ENCODE assay signal across 8 cellular contexts in the genomic region with DNA sequence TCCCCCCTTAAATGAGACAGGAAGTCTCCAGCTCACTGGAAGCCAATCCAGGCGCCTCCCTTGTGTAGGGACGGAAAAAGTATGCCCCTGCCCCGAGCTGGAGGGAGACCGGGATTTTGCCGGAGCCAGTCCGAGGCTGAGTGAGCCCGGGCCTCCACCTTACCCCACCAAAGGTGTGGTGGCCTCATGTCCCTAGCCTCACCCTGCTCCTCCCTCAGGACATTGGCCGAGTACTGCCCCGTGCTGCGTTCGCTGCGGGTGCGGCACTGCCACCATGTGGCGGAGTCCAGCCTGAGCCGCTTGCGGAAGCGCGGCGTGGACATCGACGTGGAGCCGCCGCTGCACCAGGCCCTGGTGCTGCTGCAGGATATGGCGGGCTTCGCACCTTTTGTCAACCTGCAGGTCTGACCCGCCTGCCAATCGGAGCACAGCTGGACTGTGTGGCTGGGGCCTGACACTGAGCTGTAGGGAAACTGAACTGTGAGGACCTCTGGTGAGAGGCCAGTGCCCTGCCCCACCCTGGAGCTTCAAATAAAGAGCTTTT. TPM values are rescaled to one million over a fixed set of nuclear protein-coding genes. Genes with fewer than 3 reads are reported as not detected.
DNase-seq lines count a peak whose midpoint lies in the region; ATAC-seq and TF ChIP-seq lines count a peak whose summit lies in the region.

No MANE protein-coding gene starts in this region.

- ATAC-seq in activated CD4-positive, alpha-beta T cell treated with anti-CD3 and anti-CD28 coated beads for 36 hours: peak; percentile 16
- ATAC-seq in esophagus mucosa: peak; percentile 63
- ATAC-seq in HG02981 (IDR thresholded peaks at IDR 0.05; ENCODE audit: unreplicated experiment): no peak

- H2AFZ ChIP-seq in KMS-11 (ENCODE audit: low read depth): no peak overlapping the region

- POLR2A ChIA-PET in activated CD4-positive, alpha-beta T cell treated with anti-CD3 and anti-CD28 coated beads for 36 hours (lab: Charles Lee): interaction anchor here (0.6 to 4.6 kb wide), 6 partner anchors 10 to 271 kb away, joined by 3 to 27 read pairs (median 4); a partner anchor contains a TSS
- POLR2A ChIA-PET in activated CD4-positive, alpha-beta memory T cell treated with anti-CD3 and anti-CD28 coated beads for 36 hours (lab: Charles Lee): interaction anchor here (2.3 to 5.6 kb wide), 3 partner anchors 11 to 25 kb away, joined by 7 to 84 read pairs (median 56); a partner anchor contains a TSS

- H3K9ac ChIP-seq in KMS-11: no peak overlapping the region

- peaks cover 17% of the 10 kb centered on the region for H3K4me1 ChIP-seq in KMS-11 (ENCODE audit: low read depth, poor library complexity, severe bottlenecking)
- peaks cover 36% of the 10 kb centered on the region for H3K4me1 ChIP-seq in mononuclear cell (ENCODE audit: insufficient read depth, low read length)
- H3K4me1 ChIP-seq in testis: peaks cover 23% of the 10 kb centered on the region

- H3K27ac Mint-ChIP-seq in activated CD4-positive, alpha-beta T cell treated with anti-CD3 and anti-CD28 coated beads for 36 hours: peak overlapping the region; percentile 78
- peak overlapping the region; percentile 74 for H3K27ac Mint-ChIP-seq in activated CD4-positive, alpha-beta memory T cell treated with anti-CD3 and anti-CD28 coated beads for 36 hours

- intact Hi-C loops in activated CD4-positive, alpha-beta T cell treated with anti-CD3 and anti-CD28 coated beads for 36 hours (cut with DNase I, micrococcal nuclease): loop anchor here (5.0 kb wide), 2 partner anchors 55 to 60 kb away; no protein-coding TSS in a partner anchor
- intact Hi-C loops in activated CD4-positive, alpha-beta memory T cell treated with anti-CD3 and anti-CD28 coated beads for 36 hours (cut with micrococcal nuclease): loop anchor here (5.0 kb wide), 2 partner anchors 55 to 270 kb away; a partner anchor contains a TSS
- intact Hi-C loops in testis (cut with DNase I; ENCODE audit: low total_unique reads): loop anchor here (10.0 kb wide), 2 partner anchors 52 to 162 kb away; no protein-coding TSS in a partner anchor

- H3K4me2 ChIP-seq in KMS-11: peak overlapping the region; percentile 76

- 2 to 7% methylated on average over 23 to 27 of the region's 27 CpGs for WGBS in testis, 2 donors

- no peak for TF ChIP-seq POLR2A in testis (IDR thresholded peaks at IDR 0.05)

- no peaks in the 10 kb centered on the region for H3K79me2 ChIP-seq in KMS-11 (ENCODE audit: insufficient read depth, low read depth)

- no peak for TF ChIP-seq CTCF in KMS-11 (conservative IDR thresholded peaks at IDR 0.05; ENCODE audit: low read depth, low read length)
- peak; percentile 64 to 70 (median 66) for TF ChIP-seq CTCF in testis (IDR thresholded peaks at IDR 0.05)

- H3K36me3 Mint-ChIP-seq in activated CD4-positive, alpha-beta T cell treated with anti-CD3 and anti-CD28 coated beads for 36 hours (ENCODE audit: low read depth): peaks cover 9% of the 10 kb centered on the region
- H3K36me3 Mint-ChIP-seq in activated CD4-positive, alpha-beta memory T cell treated with anti-CD3 and anti-CD28 coated beads for 36 hours: peaks cover 9% of the 10 kb centered on the region

- H3K4me3 Mint-ChIP-seq in activated CD4-positive, alpha-beta T cell treated with anti-CD3 and anti-CD28 coated beads for 36 hours: peak overlapping the region; percentile 96
- H3K4me3 Mint-ChIP-seq in activated CD4-positive, alpha-beta memory T cell treated with anti-CD3 and anti-CD28 coated beads for 36 hours: peak overlapping the region; percentile 94

- H3K27ac ChIP-seq in KMS-11: no peak overlapping the region
- peak overlapping the region; percentile 74 to 80 for H3K27ac ChIP-seq in testis

- no peak overlapping the region for H3K4me3 ChIP-seq in KMS-11 (IDR thresholded peaks at IDR 0.05; ENCODE audit: insufficient read depth, low read depth, low read length)
- peak overlapping the region; percentile 54 for H3K4me3 ChIP-seq in mononuclear cell (ENCODE audit: low read length)
- H3K4me3 ChIP-seq in testis: peak overlapping the region; percentile 80 to 96

- H3K9me3 ChIP-seq in mononuclear cell (ENCODE audit: low read depth, low read length) (no peaks in the 10 kb centered on the region), testis (no peaks in the 10 kb centered on the region)

- no peaks in the 10 kb centered on the region for H3K36me3 ChIP-seq in KMS-11 (ENCODE audit: insufficient read depth)
- no peaks in the 10 kb centered on the region for H3K36me3 ChIP-seq in testis (ENCODE audit: low read depth, missing control alignments)

- H4K20me1 ChIP-seq in KMS-11 (ENCODE audit: insufficient read depth): no peaks in the 10 kb centered on the region

- H3K27me3 Mint-ChIP-seq in activated CD4-positive, alpha-beta T cell treated with anti-CD3 and anti-CD28 coated beads for 36 hours: peaks cover 7% of the 10 kb centered on the region
- peaks cover 12% of the 10 kb centered on the region for H3K27me3 Mint-ChIP-seq in activated CD4-positive, alpha-beta memory T cell treated with anti-CD3 and anti-CD28 coated beads for 36 hours

- CTCF ChIA-PET in activated CD4-positive, alpha-beta T cell treated with anti-CD3 and anti-CD28 coated beads for 36 hours (lab: Charles Lee): interaction anchor here (0.7 to 5.6 kb wide), 16 partner anchors 9 to 196 kb away, joined by 3 to 67 read pairs (median 4); a partner anchor contains a TSS
- CTCF ChIA-PET in activated CD4-positive, alpha-beta memory T cell treated with anti-CD3 and anti-CD28 coated beads for 36 hours (lab: Charles Lee): interaction anchor here (0.6 to 6.0 kb wide), 26 partner anchors 9 to 253 kb away, joined by 3 to 125 read pairs (median 6); a partner anchor contains a TSS

- peaks cover 8% of the 10 kb centered on the region; the same call in 1 of the 2 replicates for H3K27me3 ChIP-seq in KMS-11 (ENCODE audit: insufficient read depth, low read depth)
- H3K27me3 ChIP-seq in mononuclear cell (ENCODE audit: insufficient read depth, low read length): peaks cover 14% of the 10 kb centered on the region
- no peaks in the 10 kb centered on the region for H3K27me3 ChIP-seq in testis

- peak; percentile 80 for DNase-seq in activated CD4-positive, alpha-beta T cell treated with anti-CD3 and anti-CD28 coated beads for 36 hours
- no peak for DNase-seq in activated CD4-positive, alpha-beta T cell treated with anti-CD3 and anti-CD28 coated beads for 4 hours
- peak; percentile 78 for DNase-seq in activated CD4-positive, alpha-beta memory T cell treated with anti-CD3 and anti-CD28 coated beads for 36 hours
- peak; percentile 81 for DNase-seq in testis

- H3K4me1 Mint-ChIP-seq in activated CD4-positive, alpha-beta T cell treated with anti-CD3 and anti-CD28 coated beads for 36 hours: peaks cover 46% of the 10 kb centered on the region
- peaks cover 51% of the 10 kb centered on the region for H3K4me1 Mint-ChIP-seq in activated CD4-positive, alpha-beta memory T cell treated with anti-CD3 and anti-CD28 coated beads for 36 hours (ENCODE audit: low read depth)

- H3K9me3 Mint-ChIP-seq in activated CD4-positive, alpha-beta T cell treated with anti-CD3 and anti-CD28 coated beads for 36 hours (ENCODE audit: low read depth): no peaks in the 10 kb centered on the region
- H3K9me3 Mint-ChIP-seq in activated CD4-positive, alpha-beta memory T cell treated with anti-CD3 and anti-CD28 coated beads for 36 hours: no peaks in the 10 kb centered on the region

RNA-seq across cellular contexts. Expression of a gene that starts 2.0 kb away (rescaled TPM):
- total RNA-seq in activated CD4-positive, alpha-beta T cell treated with anti-CD3 and anti-CD28 coated beads for 36 hours: 10 to 100 TPM in 1 of 2 experiments, 1 to 10 TPM in 1; 5.4 to 11.9 TPM
- 10 to 100 TPM; 10.8 to 11.4 TPM for total RNA-seq in activated CD4-positive, alpha-beta memory T cell treated with anti-CD3 and anti-CD28 coated beads for 36 hours
- 9.4 TPM for total RNA-seq in esophagus mucosa
- total RNA-seq in mononuclear cell: 4.7 TPM
- 10 to 100 TPM; 28.9 to 32.2 TPM for total RNA-seq in testis
- 9.2 TPM for polyA plus RNA-seq in testis (ENCODE audit: insufficient read depth, low read depth, low replicate concordance)

RNA-seq across cellular contexts. Expression of a gene that starts 4.1 kb away (rescaled TPM):
- total RNA-seq in activated CD4-positive, alpha-beta T cell treated with anti-CD3 and anti-CD28 coated beads for 36 hours: 10 to 100 TPM in 1 of 2 experiments, 1 to 10 TPM in 1; 9.1 to 11.2 TPM
- total RNA-seq in activated CD4-positive, alpha-beta memory T cell treated with anti-CD3 and anti-CD28 coated beads for 36 hours: 1 to 10 TPM; 4.2 to 4.4 TPM
- 2.0 TPM for total RNA-seq in esophagus mucosa
- 4.1 TPM for total RNA-seq in mononuclear cell
- 10 to 100 TPM; 22.0 to 22.7 TPM for total RNA-seq in testis
- 17.7 TPM for polyA plus RNA-seq in testis (ENCODE audit: insufficient read depth, low read depth, low replicate concordance)

RNA-seq across cellular contexts. Expression of a gene that starts 9.7 kb away (rescaled TPM):
- 10 to 100 TPM; 60.8 to 72.7 TPM for total RNA-seq in activated CD4-positive, alpha-beta T cell treated with anti-CD3 and anti-CD28 coated beads for 36 hours
- total RNA-seq in activated CD4-positive, alpha-beta memory T cell treated with anti-CD3 and anti-CD28 coated beads for 36 hours: 10 to 100 TPM; 68.6 to 68.9 TPM
- total RNA-seq in esophagus mucosa (23.7 TPM), mononuclear cell (16.0 TPM), testis (10 to 100 TPM; 49.0 to 70.5 TPM)
- 76.0 TPM for polyA plus RNA-seq in testis (ENCODE audit: insufficient read depth, low read depth, low replicate concordance)

RNA-seq across cellular contexts. Expression of a gene that starts 27.2 kb away (rescaled TPM):
- total RNA-seq in activated CD4-positive, alpha-beta T cell treated with anti-CD3 and anti-CD28 coated beads for 36 hours: 100 to 1,000 TPM; 228 to 238 TPM
- 100 to 1,000 TPM; 241 to 242 TPM for total RNA-seq in activated CD4-positive, alpha-beta memory T cell treated with anti-CD3 and anti-CD28 coated beads for 36 hours
- 10.3 TPM for total RNA-seq in esophagus mucosa
- 67.1 TPM for total RNA-seq in mononuclear cell
- total RNA-seq in testis: 10 to 100 TPM; 25.2 to 42.7 TPM
- 18.4 TPM for polyA plus RNA-seq in testis (ENCODE audit: insufficient read depth, low read depth, low replicate concordance)

RNA-seq across cellular contexts. Expression of a gene that starts 28.7 kb away (rescaled TPM):
- total RNA-seq in activated CD4-positive, alpha-beta T cell treated with anti-CD3 and anti-CD28 coated beads for 36 hours: under 1 TPM; 0.27 to 0.32 TPM
- total RNA-seq in activated CD4-positive, alpha-beta memory T cell treated with anti-CD3 and anti-CD28 coated beads for 36 hours: under 1 TPM; 0.19 to 0.48 TPM
- total RNA-seq in esophagus mucosa (1.6 TPM), mononuclear cell (0.10 TPM), testis (1 to 10 TPM in 1 of 2 donors, under 1 TPM in 1; 0.55 to 1.3 TPM)
- polyA plus RNA-seq in testis (ENCODE audit: insufficient read depth, low read depth, low replicate concordance): 0.29 TPM

Comparison
In these comparisons a context has a peak if more than half of its experiments do, and no peak if none do; other contexts are left out.
1. DNase-seq: peak in activated CD4-positive, alpha-beta T cell treated with anti-CD3 and anti-CD28 coated beads for 36 hours (single experiment), activated CD4-positive, alpha-beta memory T cell treated with anti-CD3 and anti-CD28 coated beads for 36 hours (single experiment) and testis (single experiment); none in activated CD4-positive, alpha-beta T cell treated with anti-CD3 and anti-CD28 coated beads for 4 hours (0 of 2).